1 cellular context compared by ENCODE assay signal in the genomic region with DNA sequence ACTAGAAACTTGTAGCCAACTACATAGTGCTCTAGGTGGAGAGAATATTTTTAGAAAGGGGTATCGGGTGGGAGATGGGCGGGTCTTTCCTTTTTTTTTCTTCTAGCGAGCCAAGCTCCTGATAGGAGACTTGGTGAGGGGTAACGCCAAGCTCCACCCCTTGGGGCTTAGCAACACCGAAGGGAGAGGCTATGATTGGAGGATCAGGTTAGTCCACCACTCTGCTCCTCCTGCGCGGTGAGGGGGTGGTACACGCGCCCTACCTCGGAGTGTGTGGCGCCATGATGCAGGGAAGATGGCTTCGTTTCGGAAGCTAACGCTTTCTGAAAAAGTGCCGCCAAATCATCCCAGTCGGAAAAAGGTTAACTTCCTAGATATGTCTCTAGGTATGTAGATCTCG.
TF ChIP-seq lines count a peak whose summit lies in the region.

A gene with protein sequence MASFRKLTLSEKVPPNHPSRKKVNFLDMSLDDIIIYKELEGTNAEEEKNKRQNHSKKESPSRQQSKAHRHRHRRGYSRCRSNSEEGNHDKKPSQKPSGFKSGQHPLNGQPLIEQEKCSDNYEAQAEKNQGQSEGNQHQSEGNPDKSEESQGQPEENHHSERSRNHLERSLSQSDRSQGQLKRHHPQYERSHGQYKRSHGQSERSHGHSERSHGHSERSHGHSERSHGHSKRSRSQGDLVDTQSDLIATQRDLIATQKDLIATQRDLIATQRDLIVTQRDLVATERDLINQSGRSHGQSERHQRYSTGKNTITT (plus strand): TSS at position 251 of the 400 bp plus-strand sequence. CDS start 45 bp downstream, at position 296.

TF ChIP-seq in K562, 482 proteins besides CTCF, POLR2A, EP300 and RAD21:
- TF ChIP-seq EGR1 (conservative IDR thresholded peaks at IDR 0.05) (no peak), ZBTB7A (IDR thresholded peaks at IDR 0.05; ENCODE audit: borderline replicate concordance, control insufficient read depth, low read depth, low read length) (no peak), FOXJ2 (tag; IDR thresholded peaks at IDR 0.05) (no peak)
- TF ChIP-seq, protein P1, sequence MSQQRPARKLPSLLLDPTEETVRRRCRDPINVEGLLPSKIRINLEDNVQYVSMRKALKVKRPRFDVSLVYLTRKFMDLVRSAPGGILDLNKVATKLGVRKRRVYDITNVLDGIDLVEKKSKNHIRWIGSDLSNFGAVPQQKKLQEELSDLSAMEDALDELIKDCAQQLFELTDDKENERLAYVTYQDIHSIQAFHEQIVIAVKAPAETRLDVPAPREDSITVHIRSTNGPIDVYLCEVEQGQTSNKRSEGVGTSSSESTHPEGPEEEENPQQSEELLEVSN (IDR thresholded peaks at IDR 0.05; ENCODE audit: borderline replicate concordance in 1 of 2, extremely low read depth in 1 of 2, insufficient read depth in 1 of 2, insufficient read length in 1 of 2, low read depth in 1 of 2, low read length in 1 of 2, poor library complexity in 1 of 2, severe bottlenecking in 1 of 2) = peak in 1 of 2 experiments; percentile 32
- TF ChIP-seq, protein P2, sequence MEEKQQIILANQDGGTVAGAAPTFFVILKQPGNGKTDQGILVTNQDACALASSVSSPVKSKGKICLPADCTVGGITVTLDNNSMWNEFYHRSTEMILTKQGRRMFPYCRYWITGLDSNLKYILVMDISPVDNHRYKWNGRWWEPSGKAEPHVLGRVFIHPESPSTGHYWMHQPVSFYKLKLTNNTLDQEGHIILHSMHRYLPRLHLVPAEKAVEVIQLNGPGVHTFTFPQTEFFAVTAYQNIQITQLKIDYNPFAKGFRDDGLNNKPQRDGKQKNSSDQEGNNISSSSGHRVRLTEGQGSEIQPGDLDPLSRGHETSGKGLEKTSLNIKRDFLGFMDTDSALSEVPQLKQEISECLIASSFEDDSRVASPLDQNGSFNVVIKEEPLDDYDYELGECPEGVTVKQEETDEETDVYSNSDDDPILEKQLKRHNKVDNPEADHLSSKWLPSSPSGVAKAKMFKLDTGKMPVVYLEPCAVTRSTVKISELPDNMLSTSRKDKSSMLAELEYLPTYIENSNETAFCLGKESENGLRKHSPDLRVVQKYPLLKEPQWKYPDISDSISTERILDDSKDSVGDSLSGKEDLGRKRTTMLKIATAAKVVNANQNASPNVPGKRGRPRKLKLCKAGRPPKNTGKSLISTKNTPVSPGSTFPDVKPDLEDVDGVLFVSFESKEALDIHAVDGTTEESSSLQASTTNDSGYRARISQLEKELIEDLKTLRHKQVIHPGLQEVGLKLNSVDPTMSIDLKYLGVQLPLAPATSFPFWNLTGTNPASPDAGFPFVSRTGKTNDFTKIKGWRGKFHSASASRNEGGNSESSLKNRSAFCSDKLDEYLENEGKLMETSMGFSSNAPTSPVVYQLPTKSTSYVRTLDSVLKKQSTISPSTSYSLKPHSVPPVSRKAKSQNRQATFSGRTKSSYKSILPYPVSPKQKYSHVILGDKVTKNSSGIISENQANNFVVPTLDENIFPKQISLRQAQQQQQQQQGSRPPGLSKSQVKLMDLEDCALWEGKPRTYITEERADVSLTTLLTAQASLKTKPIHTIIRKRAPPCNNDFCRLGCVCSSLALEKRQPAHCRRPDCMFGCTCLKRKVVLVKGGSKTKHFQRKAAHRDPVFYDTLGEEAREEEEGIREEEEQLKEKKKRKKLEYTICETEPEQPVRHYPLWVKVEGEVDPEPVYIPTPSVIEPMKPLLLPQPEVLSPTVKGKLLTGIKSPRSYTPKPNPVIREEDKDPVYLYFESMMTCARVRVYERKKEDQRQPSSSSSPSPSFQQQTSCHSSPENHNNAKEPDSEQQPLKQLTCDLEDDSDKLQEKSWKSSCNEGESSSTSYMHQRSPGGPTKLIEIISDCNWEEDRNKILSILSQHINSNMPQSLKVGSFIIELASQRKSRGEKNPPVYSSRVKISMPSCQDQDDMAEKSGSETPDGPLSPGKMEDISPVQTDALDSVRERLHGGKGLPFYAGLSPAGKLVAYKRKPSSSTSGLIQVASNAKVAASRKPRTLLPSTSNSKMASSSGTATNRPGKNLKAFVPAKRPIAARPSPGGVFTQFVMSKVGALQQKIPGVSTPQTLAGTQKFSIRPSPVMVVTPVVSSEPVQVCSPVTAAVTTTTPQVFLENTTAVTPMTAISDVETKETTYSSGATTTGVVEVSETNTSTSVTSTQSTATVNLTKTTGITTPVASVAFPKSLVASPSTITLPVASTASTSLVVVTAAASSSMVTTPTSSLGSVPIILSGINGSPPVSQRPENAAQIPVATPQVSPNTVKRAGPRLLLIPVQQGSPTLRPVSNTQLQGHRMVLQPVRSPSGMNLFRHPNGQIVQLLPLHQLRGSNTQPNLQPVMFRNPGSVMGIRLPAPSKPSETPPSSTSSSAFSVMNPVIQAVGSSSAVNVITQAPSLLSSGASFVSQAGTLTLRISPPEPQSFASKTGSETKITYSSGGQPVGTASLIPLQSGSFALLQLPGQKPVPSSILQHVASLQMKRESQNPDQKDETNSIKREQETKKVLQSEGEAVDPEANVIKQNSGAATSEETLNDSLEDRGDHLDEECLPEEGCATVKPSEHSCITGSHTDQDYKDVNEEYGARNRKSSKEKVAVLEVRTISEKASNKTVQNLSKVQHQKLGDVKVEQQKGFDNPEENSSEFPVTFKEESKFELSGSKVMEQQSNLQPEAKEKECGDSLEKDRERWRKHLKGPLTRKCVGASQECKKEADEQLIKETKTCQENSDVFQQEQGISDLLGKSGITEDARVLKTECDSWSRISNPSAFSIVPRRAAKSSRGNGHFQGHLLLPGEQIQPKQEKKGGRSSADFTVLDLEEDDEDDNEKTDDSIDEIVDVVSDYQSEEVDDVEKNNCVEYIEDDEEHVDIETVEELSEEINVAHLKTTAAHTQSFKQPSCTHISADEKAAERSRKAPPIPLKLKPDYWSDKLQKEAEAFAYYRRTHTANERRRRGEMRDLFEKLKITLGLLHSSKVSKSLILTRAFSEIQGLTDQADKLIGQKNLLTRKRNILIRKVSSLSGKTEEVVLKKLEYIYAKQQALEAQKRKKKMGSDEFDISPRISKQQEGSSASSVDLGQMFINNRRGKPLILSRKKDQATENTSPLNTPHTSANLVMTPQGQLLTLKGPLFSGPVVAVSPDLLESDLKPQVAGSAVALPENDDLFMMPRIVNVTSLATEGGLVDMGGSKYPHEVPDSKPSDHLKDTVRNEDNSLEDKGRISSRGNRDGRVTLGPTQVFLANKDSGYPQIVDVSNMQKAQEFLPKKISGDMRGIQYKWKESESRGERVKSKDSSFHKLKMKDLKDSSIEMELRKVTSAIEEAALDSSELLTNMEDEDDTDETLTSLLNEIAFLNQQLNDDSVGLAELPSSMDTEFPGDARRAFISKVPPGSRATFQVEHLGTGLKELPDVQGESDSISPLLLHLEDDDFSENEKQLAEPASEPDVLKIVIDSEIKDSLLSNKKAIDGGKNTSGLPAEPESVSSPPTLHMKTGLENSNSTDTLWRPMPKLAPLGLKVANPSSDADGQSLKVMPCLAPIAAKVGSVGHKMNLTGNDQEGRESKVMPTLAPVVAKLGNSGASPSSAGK (IDR thresholded peaks at IDR 0.05) = 0 out of 2 replicates have a peak, but pooled peaks have one; percentile 14
